1 cellular context compared by ENCODE assay signal in the genomic region with DNA sequence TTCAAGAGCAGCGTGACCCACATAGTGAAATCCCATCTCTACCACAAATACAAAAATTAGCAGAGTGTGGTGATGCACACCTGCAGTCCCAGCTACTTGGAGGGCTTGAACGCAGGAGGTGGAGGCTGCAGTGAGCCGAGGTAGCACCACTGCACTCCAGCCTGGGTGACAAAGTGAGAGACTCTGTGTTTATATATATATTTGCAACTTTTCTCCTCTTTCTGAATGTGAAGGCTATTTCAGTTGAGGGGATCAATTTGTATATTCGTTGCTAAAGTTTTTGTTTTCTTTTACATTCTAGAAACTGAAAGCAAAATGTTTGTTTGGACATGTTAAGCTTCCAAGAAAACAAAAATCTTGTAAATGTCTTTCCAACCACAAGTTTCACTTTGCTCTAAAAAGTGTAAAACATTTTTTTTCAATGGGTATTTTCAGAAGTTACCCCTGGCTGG.
TF ChIP-seq lines count a peak whose summit lies in the region.

No MANE protein-coding gene starts in this region.

TF ChIP-seq in GM12878, 131 proteins besides CTCF, POLR2A, EP300 and RAD21 (continued from another document):
- TF ChIP-seq, protein P1, sequence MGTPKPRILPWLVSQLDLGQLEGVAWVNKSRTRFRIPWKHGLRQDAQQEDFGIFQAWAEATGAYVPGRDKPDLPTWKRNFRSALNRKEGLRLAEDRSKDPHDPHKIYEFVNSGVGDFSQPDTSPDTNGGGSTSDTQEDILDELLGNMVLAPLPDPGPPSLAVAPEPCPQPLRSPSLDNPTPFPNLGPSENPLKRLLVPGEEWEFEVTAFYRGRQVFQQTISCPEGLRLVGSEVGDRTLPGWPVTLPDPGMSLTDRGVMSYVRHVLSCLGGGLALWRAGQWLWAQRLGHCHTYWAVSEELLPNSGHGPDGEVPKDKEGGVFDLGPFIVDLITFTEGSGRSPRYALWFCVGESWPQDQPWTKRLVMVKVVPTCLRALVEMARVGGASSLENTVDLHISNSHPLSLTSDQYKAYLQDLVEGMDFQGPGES (IDR thresholded peaks at IDR 0.05): no peak
- TF ChIP-seq SP1 (IDR thresholded peaks at IDR 0.05; ENCODE audit: low read depth, low read length): no peak
- no peak for TF ChIP-seq KAT2A (conservative IDR thresholded peaks at IDR 0.05; ENCODE audit: control insufficient read depth, low read depth, low read length)
- TF ChIP-seq, protein P2, sequence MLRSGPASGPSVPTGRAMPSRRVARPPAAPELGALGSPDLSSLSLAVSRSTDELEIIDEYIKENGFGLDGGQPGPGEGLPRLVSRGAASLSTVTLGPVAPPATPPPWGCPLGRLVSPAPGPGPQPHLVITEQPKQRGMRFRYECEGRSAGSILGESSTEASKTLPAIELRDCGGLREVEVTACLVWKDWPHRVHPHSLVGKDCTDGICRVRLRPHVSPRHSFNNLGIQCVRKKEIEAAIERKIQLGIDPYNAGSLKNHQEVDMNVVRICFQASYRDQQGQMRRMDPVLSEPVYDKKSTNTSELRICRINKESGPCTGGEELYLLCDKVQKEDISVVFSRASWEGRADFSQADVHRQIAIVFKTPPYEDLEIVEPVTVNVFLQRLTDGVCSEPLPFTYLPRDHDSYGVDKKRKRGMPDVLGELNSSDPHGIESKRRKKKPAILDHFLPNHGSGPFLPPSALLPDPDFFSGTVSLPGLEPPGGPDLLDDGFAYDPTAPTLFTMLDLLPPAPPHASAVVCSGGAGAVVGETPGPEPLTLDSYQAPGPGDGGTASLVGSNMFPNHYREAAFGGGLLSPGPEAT (IDR thresholded peaks at IDR 0.05; ENCODE audit: low read depth): peak; percentile 31; the same call in 1 of the 2 replicates
- no peak for TF ChIP-seq ZNF24 (IDR thresholded peaks at IDR 0.05)
- TF ChIP-seq, protein P3, sequence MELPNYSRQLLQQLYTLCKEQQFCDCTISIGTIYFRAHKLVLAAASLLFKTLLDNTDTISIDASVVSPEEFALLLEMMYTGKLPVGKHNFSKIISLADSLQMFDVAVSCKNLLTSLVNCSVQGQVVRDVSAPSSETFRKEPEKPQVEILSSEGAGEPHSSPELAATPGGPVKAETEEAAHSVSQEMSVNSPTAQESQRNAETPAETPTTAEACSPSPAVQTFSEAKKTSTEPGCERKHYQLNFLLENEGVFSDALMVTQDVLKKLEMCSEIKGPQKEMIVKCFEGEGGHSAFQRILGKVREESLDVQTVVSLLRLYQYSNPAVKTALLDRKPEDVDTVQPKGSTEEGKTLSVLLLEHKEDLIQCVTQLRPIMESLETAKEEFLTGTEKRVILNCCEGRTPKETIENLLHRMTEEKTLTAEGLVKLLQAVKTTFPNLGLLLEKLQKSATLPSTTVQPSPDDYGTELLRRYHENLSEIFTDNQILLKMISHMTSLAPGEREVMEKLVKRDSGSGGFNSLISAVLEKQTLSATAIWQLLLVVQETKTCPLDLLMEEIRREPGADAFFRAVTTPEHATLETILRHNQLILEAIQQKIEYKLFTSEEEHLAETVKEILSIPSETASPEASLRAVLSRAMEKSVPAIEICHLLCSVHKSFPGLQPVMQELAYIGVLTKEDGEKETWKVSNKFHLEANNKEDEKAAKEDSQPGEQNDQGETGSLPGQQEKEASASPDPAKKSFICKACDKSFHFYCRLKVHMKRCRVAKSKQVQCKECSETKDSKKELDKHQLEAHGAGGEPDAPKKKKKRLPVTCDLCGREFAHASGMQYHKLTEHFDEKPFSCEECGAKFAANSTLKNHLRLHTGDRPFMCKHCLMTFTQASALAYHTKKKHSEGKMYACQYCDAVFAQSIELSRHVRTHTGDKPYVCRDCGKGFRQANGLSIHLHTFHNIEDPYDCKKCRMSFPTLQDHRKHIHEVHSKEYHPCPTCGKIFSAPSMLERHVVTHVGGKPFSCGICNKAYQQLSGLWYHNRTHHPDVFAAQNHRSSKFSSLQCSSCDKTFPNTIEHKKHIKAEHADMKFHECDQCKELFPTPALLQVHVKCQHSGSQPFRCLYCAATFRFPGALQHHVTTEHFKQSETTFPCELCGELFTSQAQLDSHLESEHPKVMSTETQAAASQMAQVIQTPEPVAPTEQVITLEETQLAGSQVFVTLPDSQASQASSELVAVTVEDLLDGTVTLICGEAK (IDR thresholded peaks at IDR 0.05; ENCODE audit: borderline replicate concordance): peak; percentile 59; the same call in 1 of the 2 replicates
- peak; percentile 28 to 46; a peak in 3 of 4 replicates for TF ChIP-seq IKZF2 (IDR thresholded peaks at IDR 0.05)
- TF ChIP-seq, protein P4, sequence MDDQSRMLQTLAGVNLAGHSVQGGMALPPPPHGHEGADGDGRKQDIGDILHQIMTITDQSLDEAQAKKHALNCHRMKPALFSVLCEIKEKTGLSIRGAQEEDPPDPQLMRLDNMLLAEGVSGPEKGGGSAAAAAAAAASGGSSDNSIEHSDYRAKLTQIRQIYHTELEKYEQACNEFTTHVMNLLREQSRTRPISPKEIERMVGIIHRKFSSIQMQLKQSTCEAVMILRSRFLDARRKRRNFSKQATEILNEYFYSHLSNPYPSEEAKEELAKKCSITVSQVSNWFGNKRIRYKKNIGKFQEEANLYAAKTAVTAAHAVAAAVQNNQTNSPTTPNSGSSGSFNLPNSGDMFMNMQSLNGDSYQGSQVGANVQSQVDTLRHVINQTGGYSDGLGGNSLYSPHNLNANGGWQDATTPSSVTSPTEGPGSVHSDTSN (IDR thresholded peaks at IDR 0.05; ENCODE audit: insufficient replicate concordance, low read depth, low read length): no peak
- peak; percentile 44; the same call in 1 of the 2 replicates for TF ChIP-seq ZNF384 (IDR thresholded peaks at IDR 0.05; ENCODE audit: borderline replicate concordance, low read depth, low read length)
